14 cellular contexts compared by ENCODE assay signal in the genomic region with DNA sequence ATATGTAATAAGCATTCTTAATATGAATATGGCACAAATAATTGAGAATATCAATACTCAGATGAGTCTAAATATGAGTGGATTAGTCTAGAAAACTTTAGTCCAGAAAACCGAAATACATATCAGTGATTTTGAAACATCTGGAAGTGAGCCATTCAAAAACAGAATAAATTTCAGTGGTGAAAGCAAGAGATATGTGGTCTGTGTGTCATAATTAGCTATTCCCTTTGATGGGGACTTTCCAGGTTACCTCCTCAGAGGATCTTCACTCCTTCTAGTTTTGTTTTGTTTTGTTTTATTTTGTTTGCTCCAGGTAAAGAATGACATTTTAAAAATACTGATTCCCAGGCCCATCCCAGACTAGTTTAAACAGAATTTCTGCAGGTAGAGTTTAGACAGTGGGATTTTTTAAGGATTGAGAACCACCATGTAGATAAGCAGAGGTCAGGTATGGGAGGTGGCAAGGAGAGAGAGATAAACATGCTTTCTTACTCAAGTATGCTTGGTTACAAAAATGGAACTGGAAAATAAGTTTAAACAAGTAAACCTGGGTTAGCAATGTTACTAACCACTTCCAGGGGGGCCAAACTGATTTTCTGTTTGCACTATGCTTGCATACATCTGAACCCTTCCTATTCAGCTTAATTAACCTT.
DNase-seq lines count a peak whose midpoint lies in the region; ATAC-seq and TF ChIP-seq lines count a peak whose summit lies in the region.
"Had no signal": no experiment of that assay in that cellular context is flagged by ENCODE, and none has a peak within 500 bp of the region (broad histone marks: within the 10 kb centered on the region; RNA-seq: fewer than 3 reads in every experiment).

No MANE protein-coding gene starts in this region.

- peak; percentile 83 for ATAC-seq in GM18505 (IDR thresholded peaks at IDR 0.05; ENCODE audit: unreplicated experiment)
- ATAC-seq in GM21360 (IDR thresholded peaks at IDR 0.05; ENCODE audit: unreplicated experiment): peak; percentile 86
- ATAC-seq in HG03064 (IDR thresholded peaks at IDR 0.05; ENCODE audit: low read depth, unreplicated experiment): peak; percentile 82
- ATAC-seq: heart left ventricle had no signal

- no peaks in the 10 kb centered on the region for H3K9me2 ChIP-seq in PC-9 (ENCODE audit: insufficient read depth)

- H3K27ac ChIP-seq in PC-9: no peak overlapping the region
- H3K27ac ChIP-seq: cardiac muscle cell, heart left ventricle, vagina had no signal

- H3K36me3 Mint-ChIP-seq in activated CD4-positive, alpha-beta memory T cell treated with anti-CD3 and anti-CD28 coated beads, Interleukin-2, amount 10 ng/mL, durations not matched to agents 7 days and 5 days (ENCODE audit: low read depth): no peaks in the 10 kb centered on the region

- H3K9me3 Mint-ChIP-seq in activated CD4-positive, alpha-beta memory T cell treated with anti-CD3 and anti-CD28 coated beads, Interleukin-2, amount 10 ng/mL, durations not matched to agents 7 days and 5 days: no peaks in the 10 kb centered on the region

- H3K9me3 ChIP-seq in PC-9 (ENCODE audit: insufficient read depth, low read depth): no peaks in the 10 kb centered on the region
- H3K9me3 ChIP-seq: heart left ventricle, vagina had no signal

- H3K4me3 ChIP-seq in cardiac fibroblast (replicated peaks in 1 of 2; ENCODE audit: low read depth in 2 of 2, low read length in 2 of 2) (no peak overlapping the region), PC-9 (no peak overlapping the region)
- H3K4me3 ChIP-seq: cardiac muscle cell, heart left ventricle, vagina had no signal

- no peaks in the 10 kb centered on the region for H3K36me3 ChIP-seq in PC-9 (ENCODE audit: low read depth)
- H3K36me3 ChIP-seq: cardiac muscle cell, heart left ventricle, vagina had no signal

- TF ChIP-seq CTCF in cardiac fibroblast (IDR thresholded peaks at IDR 0.05; ENCODE audit: low read depth, low read length) (no peak), PC-9 (conservative IDR thresholded peaks at IDR 0.05) (no peak)

- no peak overlapping the region for H2AFZ ChIP-seq in PC-9

- H3K27me3 ChIP-seq in PC-9 (ENCODE audit: insufficient read depth, low read depth): no peaks in the 10 kb centered on the region
- H3K27me3 ChIP-seq: cardiac muscle cell, heart left ventricle, vagina had no signal

- no peaks in the 10 kb centered on the region for H3F3A ChIP-seq in PC-9 (ENCODE audit: insufficient read depth, low read depth)

- H3K4me1 Mint-ChIP-seq in activated CD4-positive, alpha-beta memory T cell treated with anti-CD3 and anti-CD28 coated beads, Interleukin-2, amount 10 ng/mL, durations not matched to agents 7 days and 5 days: peaks cover 10% of the 10 kb centered on the region
- H3K4me1 Mint-ChIP-seq: nephron progenitor cell had no signal

- H3K4me3 Mint-ChIP-seq in activated CD4-positive, alpha-beta memory T cell treated with anti-CD3 and anti-CD28 coated beads, Interleukin-2, amount 10 ng/mL, durations not matched to agents 7 days and 5 days: no peak overlapping the region
- H3K4me3 Mint-ChIP-seq: nephron progenitor cell had no signal

- DNase-seq in cardiac fibroblast (ENCODE audit: low read depth in 2 of 2) (peak; percentile 15 to 29), T1000 (lab: John Stamatoyannopoulos, UW) (no peak), PC-9 (no peak)
- no peak for DNase-seq in activated effector memory CD4-positive, alpha-beta T cell treated with anti-CD3 and anti-CD28 coated beads, Interleukin-2, amount 50 U/mL, for 16 hours
- DNase-seq in activated CD4-positive, alpha-beta memory T cell treated with anti-CD3 and anti-CD28 coated beads, Interleukin-2, amount 10 ng/mL, durations not matched to agents 7 days and 5 days: no peak
- DNase-seq: activated CD4-positive, alpha-beta T cell treated with anti-CD3 and anti-CD28 coated beads, Interleukin-2, amount 50 U/mL, for 1 hour; COR-L47; heart left ventricle; nephron progenitor cell had no signal

- no peaks in the 10 kb centered on the region for H3K4me1 ChIP-seq in PC-9 (replicated peaks; ENCODE audit: insufficient read depth)
- H3K4me1 ChIP-seq: vagina had no signal

- H3K27me3 Mint-ChIP-seq in activated CD4-positive, alpha-beta memory T cell treated with anti-CD3 and anti-CD28 coated beads, Interleukin-2, amount 10 ng/mL, durations not matched to agents 7 days and 5 days: peaks cover 3% of the 10 kb centered on the region

- H3K79me2 ChIP-seq in PC-9 (ENCODE audit: low read depth): no peaks in the 10 kb centered on the region

- intact Hi-C loops in PC-9 (cut with micrococcal nuclease; ENCODE audit: unreplicated experiment): no loop called here

- no peak for TF ChIP-seq POLR2A in GM18505 (IDR thresholded peaks at IDR 0.05; ENCODE audit: borderline replicate concordance, extremely low read depth, insufficient read depth, insufficient read length)

- CTCF ChIA-PET in activated CD4-positive, alpha-beta memory T cell treated with anti-CD3 and anti-CD28 coated beads, Interleukin-2, amount 10 ng/mL, durations not matched to agents 7 days and 5 days (lab: Charles Lee): interaction anchor here (1.6 to 1.7 kb wide), 2 partner anchors 9 to 10 kb away, joined by 4 to 5 read pairs; no protein-coding TSS in a partner anchor
- CTCF ChIA-PET in PC-9 (lab: Charles Lee): no interaction called here

- no TSS peak for BruUV-seq in PC-9 (replicated peaks; lab: Mats Ljungman, UMichigan)

- no peak overlapping the region for H3K27ac Mint-ChIP-seq in activated CD4-positive, alpha-beta memory T cell treated with anti-CD3 and anti-CD28 coated beads, Interleukin-2, amount 10 ng/mL, durations not matched to agents 7 days and 5 days
- H3K27ac Mint-ChIP-seq: nephron progenitor cell had no signal

- no peaks in the 10 kb centered on the region for H4K20me1 ChIP-seq in PC-9 (ENCODE audit: insufficient read depth)

- POLR2A ChIA-PET in activated CD4-positive, alpha-beta memory T cell treated with anti-CD3 and anti-CD28 coated beads, Interleukin-2, amount 10 ng/mL, durations not matched to agents 7 days and 5 days (lab: Charles Lee): no interaction called here
- POLR2A ChIA-PET in PC-9 (lab: Charles Lee; ENCODE audit: unreplicated experiment): no interaction called here

- no peak overlapping the region for H3K4me2 ChIP-seq in PC-9

Comparison
In these comparisons a context has a peak if more than half of its experiments do, and no peak if none do; other contexts are left out.
1. DNase-seq: peak in cardiac fibroblast (2 of 2); none in activated effector memory CD4-positive, alpha-beta T cell treated with anti-CD3 and anti-CD28 coated beads, Interleukin-2, amount 50 U/mL, for 16 hours (single experiment), T1000 (single experiment), activated CD4-positive, alpha-beta memory T cell treated with anti-CD3 and anti-CD28 coated beads, Interleukin-2, amount 10 ng/mL, durations not matched to agents 7 days and 5 days (single experiment) and PC-9 (0 of 2).
2. Peak in every context shown above with its lines, with median percentiles within 50 percentile points of each other: ATAC-seq.